In the genomic region with DNA sequence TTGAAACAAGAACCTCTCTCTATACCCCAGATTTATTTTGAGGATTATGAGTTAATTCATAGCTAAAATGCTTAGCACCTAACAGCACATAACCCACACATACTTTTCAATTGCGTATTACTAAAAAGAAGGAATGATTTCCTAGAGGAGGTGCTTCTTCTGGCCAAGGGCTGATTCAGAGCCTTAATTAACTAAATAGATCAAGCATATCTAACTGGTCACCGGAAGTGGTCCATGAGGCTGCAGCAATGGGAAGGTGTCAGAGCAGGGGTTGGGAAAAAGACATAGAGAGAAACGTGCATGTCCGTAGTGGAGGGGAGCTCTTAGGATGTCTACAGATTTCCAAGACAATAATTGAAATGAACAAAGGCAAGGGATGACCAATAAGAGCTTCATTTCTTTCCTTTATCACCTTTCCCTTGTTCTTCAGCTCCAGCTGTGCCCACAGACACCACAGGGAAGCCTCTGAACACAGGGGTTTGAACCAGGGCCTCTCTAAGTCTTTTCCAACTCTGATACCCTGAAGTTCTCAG, we compare ENCODE assay signal across 29 cellular contexts. TPM values are rescaled to one million over a fixed set of nuclear protein-coding genes. Genes with fewer than 3 reads are reported as not detected.
DNase-seq lines count a peak whose midpoint lies in the region; ATAC-seq and TF ChIP-seq lines count a peak whose summit lies in the region.
"Had no signal": no experiment of that assay in that cellular context is flagged by ENCODE, and none has a peak within 500 bp of the region (broad histone marks: within the 10 kb centered on the region; RNA-seq: fewer than 3 reads in every experiment).

No MANE protein-coding gene starts in this region.

- intact Hi-C loops in CD14-positive monocyte (cut with micrococcal nuclease), result no loop called here

- H3K4me3 Mint-ChIP-seq in CD14-positive monocyte, result no peak overlapping the region
- H3K4me3 Mint-ChIP-seq: activated B cell treated with CpG ODN at 0.5 μM for 24 hours; activated naive CD8-positive, alpha-beta T cell; memory B cell; naive thymus-derived CD4-positive, alpha-beta T cell; stimulated activated effector memory CD8-positive, alpha-beta T cell treated with anti-CD3 and anti-CD28 coated beads, Interleukin-12 subunit alpha, Interleukin-12 subunit beta, amount 100 ng/mL, for 72 hours had no signal

- H3K4me1 Mint-ChIP-seq in CD14-positive monocyte, result peaks cover 19% of the 10 kb centered on the region
- H3K4me1 Mint-ChIP-seq: stimulated activated effector memory CD8-positive, alpha-beta T cell treated with anti-CD3 and anti-CD28 coated beads, Interleukin-12 subunit alpha, Interleukin-12 subunit beta, amount 100 ng/mL, for 72 hours had no signal

- H3K9me3 Mint-ChIP-seq in CD14-positive monocyte, result peaks cover 0 to 3% (median 0%) of the 10 kb centered on the region in 7 donors
- H3K9me3 Mint-ChIP-seq: stimulated activated effector memory CD8-positive, alpha-beta T cell treated with anti-CD3 and anti-CD28 coated beads, Interleukin-12 subunit alpha, Interleukin-12 subunit beta, amount 100 ng/mL, for 72 hours had no signal

- no peak for ATAC-seq in HG02763 (IDR thresholded peaks at IDR 0.05; ENCODE audit: unreplicated experiment)
- no peak for ATAC-seq in HG03354 (IDR thresholded peaks at IDR 0.05; ENCODE audit: poor library complexity, severe bottlenecking, unreplicated experiment)
- ATAC-seq: naive thymus-derived CD4-positive, alpha-beta T cell; stimulated activated effector memory CD8-positive, alpha-beta T cell treated with anti-CD3 and anti-CD28 coated beads, Interleukin-12 subunit alpha, Interleukin-12 subunit beta, amount 100 ng/mL, for 72 hours had no signal

- H3K4me3 ChIP-seq in iPS-20b (ENCODE audit: low read length) (no peak overlapping the region), neuron (ENCODE audit: low read length) (no peak overlapping the region)
- H3K4me3 ChIP-seq: ascending aorta, MG63 had no signal

- H3K36me3 Mint-ChIP-seq in CD14-positive monocyte, result peaks cover 0 to 2% of the 10 kb centered on the region in 2 donors
- H3K36me3 Mint-ChIP-seq: memory B cell had no signal

- H3K36me3 ChIP-seq in iPS-20b (ENCODE audit: insufficient read depth, low read depth, low read length), result no peaks in the 10 kb centered on the region
- H3K36me3 ChIP-seq in neuron (ENCODE audit: insufficient read depth, low read length), result no peaks in the 10 kb centered on the region
- H3K36me3 ChIP-seq: ascending aorta, BE2C, MG63 had no signal

- peaks cover 0 to 3% (median 0%) of the 10 kb centered on the region in 3 donors for H3K27me3 Mint-ChIP-seq in CD14-positive monocyte (ENCODE audit: low read depth in 3 of 3)
- H3K27me3 Mint-ChIP-seq: activated B cell treated with CpG ODN at 0.5 μM for 24 hours, memory B cell had no signal

- H3K4me1 ChIP-seq in iPS-20b (ENCODE audit: insufficient read depth, low read length), result peaks cover 42% of the 10 kb centered on the region; the same call in 1 of the 2 replicates
- H3K4me1 ChIP-seq in neuron (ENCODE audit: insufficient read depth, low read length), result peaks cover 46% of the 10 kb centered on the region

- no peak overlapping the region for H3K27ac Mint-ChIP-seq in CD14-positive monocyte
- H3K27ac Mint-ChIP-seq: activated B cell treated with CpG ODN at 0.5 μM for 24 hours; activated naive CD8-positive, alpha-beta T cell; activated T-helper 2 cell treated with anti-CD3 and anti-CD28 coated beads, Interferon-gamma antibody, Interleukin-2, Interleukin-4, amounts not matched to agents 10 μg/mL and 5 μg/mL and 100 μg/mL, durations not matched to agents 14 hours and 24 hours and 36 hours; memory B cell; stimulated activated effector memory CD8-positive, alpha-beta T cell treated with anti-CD3 and anti-CD28 coated beads, Interleukin-12 subunit alpha, Interleukin-12 subunit beta, amount 100 ng/mL, for 72 hours had no signal

- H3K9me3 ChIP-seq in iPS-20b (ENCODE audit: insufficient read depth, low read depth, low read length), result no peaks in the 10 kb centered on the region
- peaks cover 2% of the 10 kb centered on the region for H3K9me3 ChIP-seq in neuron (ENCODE audit: low read length)
- H3K9me3 ChIP-seq: ascending aorta, BE2C, MG63 had no signal

- peak overlapping the region; percentile 63 for H2AFZ ChIP-seq in neuron (ENCODE audit: low read depth, low read length)

- no peak for TF ChIP-seq CTCF in CD14-positive monocyte (IDR thresholded peaks at IDR 0.05)

- DNase-seq in DMS53 (lab: John Stamatoyannopoulos, UW) (peak; percentile 44), DMS53 treated with DMSO at 0.1 percent for 48 hours (lab: John Stamatoyannopoulos, UW; ENCODE audit: unreplicated experiment) (no peak), CD14-positive monocyte (ENCODE audit: low spot score) (no peak)
- DNase-seq in activated CD4-positive, CD25-positive, alpha-beta regulatory T cell (lab: John Stamatoyannopoulos, UW), result no peak
- DNase-seq: 8988T; activated B cell treated with CpG ODN at 0.5 μM for 24 hours; activated CD4-positive, alpha-beta T cell treated with anti-CD3 and anti-CD28 coated beads, Interleukin-2, amount 50 U/mL, for 48 hours; activated CD8-positive, alpha-beta memory T cell treated with anti-CD3 and anti-CD28 coated beads, Interleukin-2, amount 50 U/mL, for 48 hours; BE2C; foreskin melanocyte; HCEC 1CT; MG63; naive thymus-derived CD4-positive, alpha-beta T cell; NCI-H1436; NCI-H2171; NCI-H524; NK-92 treated with Interleukin-12 subunit alpha and Interleukin-12 subunit beta, amount 100 ng/mL, for 24 hours; stimulated activated CD4-positive, alpha-beta T cell treated with anti-CD3 and anti-CD28 coated beads, Interleukin-1b, Interleukin-23, amount 100 ng/mL, for 48 hours; T-helper 9 cell had no signal

- peak overlapping the region; percentile 52; the same call in 1 of the 2 replicates for H3K9ac ChIP-seq in iPS-20b (ENCODE audit: low read depth, low read length)

- no peaks in the 10 kb centered on the region for H3K27me3 ChIP-seq in iPS-20b (ENCODE audit: insufficient read depth, low read length)
- H3K27me3 ChIP-seq in neuron (ENCODE audit: insufficient read depth, low read length), result no peaks in the 10 kb centered on the region
- H3K27me3 ChIP-seq: ascending aorta, BE2C, MG63 had no signal

- peak overlapping the region; percentile 44 for H3K27ac ChIP-seq in iPS-20b (ENCODE audit: low read length)
- H3K27ac ChIP-seq: ascending aorta, RWPE1 had no signal

RNA-seq across cellular contexts. Expression of a gene that starts 0.5 kb away (rescaled TPM):
- under 1 TPM in 1 of 2 donors, not detected in 1; 0.38 TPM for polyA plus RNA-seq in CD14-positive monocyte
- polyA plus RNA-seq: naive thymus-derived CD4-positive, alpha-beta T cell had no signal
